Comparison of ENCODE assay signal across 19 cellular contexts in genomic region chr16:708959-709358, GRCh38. TPM values are rescaled to one million over a fixed set of nuclear protein-coding genes. Genes with fewer than 3 reads are reported as not detected.
"Had no signal": no experiment of that assay in that cellular context is flagged by ENCODE, and none has a peak within 500 bp of the region (broad histone marks: within the 10 kb centered on the region; RNA-seq: fewer than 3 reads in every experiment).

No MANE protein-coding gene starts in this region.

- H3K4me3 ChIP-seq: left lung, prostate gland, right atrium auricular region, tibial artery had no signal

- H3K4me3 Mint-ChIP-seq: activated B cell treated with CpG ODN at 0.5 μM for 24 hours; activated CD4-positive, alpha-beta memory T cell treated with anti-CD3 and anti-CD28 coated beads for 36 hours; activated CD8-positive, alpha-beta memory T cell treated with anti-CD3 and anti-CD28 coated beads, Interleukin-2, amount 10 ng/mL, durations not matched to agents 7 days and 5 days; activated naive CD8-positive, alpha-beta T cell treated with anti-CD3 and anti-CD28 coated beads for 36 hours; activated T-helper 17 cell treated with anti-CD3 and anti-CD28 coated beads, Interleukin-2, amount 50 U/mL, for 72 hours; nephron progenitor cell had no signal

- H3K36me3 Mint-ChIP-seq: activated CD4-positive, alpha-beta memory T cell treated with anti-CD3 and anti-CD28 coated beads for 36 hours; activated CD8-positive, alpha-beta memory T cell treated with anti-CD3 and anti-CD28 coated beads, Interleukin-2, amount 10 ng/mL, durations not matched to agents 7 days and 5 days; activated naive CD8-positive, alpha-beta T cell treated with anti-CD3 and anti-CD28 coated beads for 36 hours; T-cell had no signal

- H3K4me1 ChIP-seq: prostate gland had no signal

- ATAC-seq: activated CD8-positive, alpha-beta memory T cell treated with anti-CD3 and anti-CD28 coated beads, Interleukin-2, amount 10 ng/mL, durations not matched to agents 7 days and 5 days; activated T-helper 17 cell treated with anti-CD3 and anti-CD28 coated beads, Interleukin-2, amount 50 U/mL, for 72 hours; left lung; T-cell had no signal

- H3K27ac ChIP-seq: left lung, prostate gland, right atrium auricular region, tibial artery had no signal

- H3K36me3 ChIP-seq: left lung, prostate gland, right atrium auricular region, tibial artery had no signal

- H3K9me3 ChIP-seq: left lung, prostate gland, right atrium auricular region, tibial artery had no signal

- H3K9me3 Mint-ChIP-seq: activated B cell treated with CpG ODN at 0.5 μM for 24 hours; activated CD4-positive, alpha-beta memory T cell treated with anti-CD3 and anti-CD28 coated beads for 36 hours; activated naive CD8-positive, alpha-beta T cell treated with anti-CD3 and anti-CD28 coated beads for 36 hours; activated T-helper 17 cell treated with anti-CD3 and anti-CD28 coated beads, Interleukin-2, amount 50 U/mL, for 72 hours; nephron progenitor cell; T-cell had no signal

- FAIRE-seq: colon had no signal

- H3K4me1 Mint-ChIP-seq: activated T-helper 17 cell treated with anti-CD3 and anti-CD28 coated beads, Interleukin-2, amount 50 U/mL, for 72 hours had no signal

- DNase-seq: activated B cell treated with CpG ODN at 0.5 μM for 24 hours; activated CD4-positive, alpha-beta memory T cell treated with anti-CD3 and anti-CD28 coated beads for 36 hours; activated CD4-positive, alpha-beta T cell treated with anti-CD3 and anti-CD28 coated beads for 4 hours; activated CD8-positive, alpha-beta memory T cell treated with anti-CD3 and anti-CD28 coated beads, Interleukin-2, amount 10 ng/mL, durations not matched to agents 7 days and 5 days; activated naive CD4-positive, alpha-beta T cell; activated naive CD8-positive, alpha-beta T cell treated with anti-CD3 and anti-CD28 coated beads for 36 hours; amniotic stem cell; left lung; stimulated activated CD4-positive, alpha-beta T cell treated with anti-CD3 and anti-CD28 coated beads, Interleukin-2, amount 100 ng/mL, for 24 hours; stimulated activated naive CD4-positive, alpha-beta T cell treated with Interleukin-2 at 50 U/mL for 16 hours; T-cell; tibial artery had no signal

RNA-seq across cellular contexts. Expression of gene FBXL16, which starts 3.4 kb away (rescaled TPM):
- total RNA-seq: skeletal muscle tissue, subcutaneous adipose tissue had no signal

RNA-seq across cellular contexts. Expression of gene CCDC78, which starts 17.3 kb away (rescaled TPM):
- total RNA-seq: skeletal muscle tissue had no signal
